1 cellular context compared by ENCODE assay signal in the genomic region with DNA sequence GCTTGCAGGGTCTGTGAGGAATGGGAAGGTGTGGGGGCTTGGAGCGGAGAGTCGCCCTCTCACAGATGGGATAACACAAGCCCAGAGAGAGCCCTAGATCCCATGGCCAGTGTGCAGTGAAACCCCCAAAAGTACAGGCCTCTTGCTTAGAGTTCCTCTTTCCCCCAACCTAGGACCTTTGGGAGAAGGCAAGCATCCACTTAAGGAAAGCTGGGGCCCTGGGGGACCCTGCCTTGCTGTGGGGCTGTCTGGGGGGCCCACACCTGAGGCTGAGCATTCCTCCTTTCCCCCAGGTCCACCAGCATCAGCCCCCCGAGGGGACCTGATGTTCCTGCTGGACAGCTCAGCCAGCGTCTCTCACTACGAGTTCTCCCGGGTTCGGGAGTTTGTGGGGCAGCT.
TF ChIP-seq lines count a peak whose summit lies in the region.

No MANE protein-coding gene starts in this region.

TF ChIP-seq in IMR-90, 13 proteins besides CTCF, POLR2A, EP300 and RAD21 (continued from another document):
- TF ChIP-seq CHD1 (IDR thresholded peaks at IDR 0.05; ENCODE audit: low read depth, low read length) (no peak), NFE2L2 (IDR thresholded peaks at IDR 0.05; ENCODE audit: low read depth, low read length) (no peak), MAFK (IDR thresholded peaks at IDR 0.05; ENCODE audit: low read depth, low read length) (no peak), CEBPB (IDR thresholded peaks at IDR 0.05; ENCODE audit: low read depth, low read length) (no peak), MXI1 (IDR thresholded peaks at IDR 0.05; ENCODE audit: borderline replicate concordance, low read depth, low read length) (no peak), SMC3 (IDR thresholded peaks at IDR 0.05; ENCODE audit: low read depth, low read length) (no peak), RCOR1 (IDR thresholded peaks at IDR 0.05; ENCODE audit: insufficient replicate concordance, low read length) (no peak), RFX5 (IDR thresholded peaks at IDR 0.05; ENCODE audit: low read depth, low read length) (no peak), FOS (IDR thresholded peaks at IDR 0.05; ENCODE audit: low read depth, low read length) (no peak)
- TF ChIP-seq, protein P1, sequence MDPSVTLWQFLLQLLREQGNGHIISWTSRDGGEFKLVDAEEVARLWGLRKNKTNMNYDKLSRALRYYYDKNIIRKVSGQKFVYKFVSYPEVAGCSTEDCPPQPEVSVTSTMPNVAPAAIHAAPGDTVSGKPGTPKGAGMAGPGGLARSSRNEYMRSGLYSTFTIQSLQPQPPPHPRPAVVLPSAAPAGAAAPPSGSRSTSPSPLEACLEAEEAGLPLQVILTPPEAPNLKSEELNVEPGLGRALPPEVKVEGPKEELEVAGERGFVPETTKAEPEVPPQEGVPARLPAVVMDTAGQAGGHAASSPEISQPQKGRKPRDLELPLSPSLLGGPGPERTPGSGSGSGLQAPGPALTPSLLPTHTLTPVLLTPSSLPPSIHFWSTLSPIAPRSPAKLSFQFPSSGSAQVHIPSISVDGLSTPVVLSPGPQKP (IDR thresholded peaks at IDR 0.05; ENCODE audit: borderline replicate concordance, low read depth, low read length) = no peak
- TF ChIP-seq, protein P2, sequence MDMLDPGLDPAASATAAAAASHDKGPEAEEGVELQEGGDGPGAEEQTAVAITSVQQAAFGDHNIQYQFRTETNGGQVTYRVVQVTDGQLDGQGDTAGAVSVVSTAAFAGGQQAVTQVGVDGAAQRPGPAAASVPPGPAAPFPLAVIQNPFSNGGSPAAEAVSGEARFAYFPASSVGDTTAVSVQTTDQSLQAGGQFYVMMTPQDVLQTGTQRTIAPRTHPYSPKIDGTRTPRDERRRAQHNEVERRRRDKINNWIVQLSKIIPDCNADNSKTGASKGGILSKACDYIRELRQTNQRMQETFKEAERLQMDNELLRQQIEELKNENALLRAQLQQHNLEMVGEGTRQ (IDR thresholded peaks at IDR 0.05; ENCODE audit: low read depth, low read length) = no peak
